31 cellular contexts compared by ENCODE assay signal in the genomic region with DNA sequence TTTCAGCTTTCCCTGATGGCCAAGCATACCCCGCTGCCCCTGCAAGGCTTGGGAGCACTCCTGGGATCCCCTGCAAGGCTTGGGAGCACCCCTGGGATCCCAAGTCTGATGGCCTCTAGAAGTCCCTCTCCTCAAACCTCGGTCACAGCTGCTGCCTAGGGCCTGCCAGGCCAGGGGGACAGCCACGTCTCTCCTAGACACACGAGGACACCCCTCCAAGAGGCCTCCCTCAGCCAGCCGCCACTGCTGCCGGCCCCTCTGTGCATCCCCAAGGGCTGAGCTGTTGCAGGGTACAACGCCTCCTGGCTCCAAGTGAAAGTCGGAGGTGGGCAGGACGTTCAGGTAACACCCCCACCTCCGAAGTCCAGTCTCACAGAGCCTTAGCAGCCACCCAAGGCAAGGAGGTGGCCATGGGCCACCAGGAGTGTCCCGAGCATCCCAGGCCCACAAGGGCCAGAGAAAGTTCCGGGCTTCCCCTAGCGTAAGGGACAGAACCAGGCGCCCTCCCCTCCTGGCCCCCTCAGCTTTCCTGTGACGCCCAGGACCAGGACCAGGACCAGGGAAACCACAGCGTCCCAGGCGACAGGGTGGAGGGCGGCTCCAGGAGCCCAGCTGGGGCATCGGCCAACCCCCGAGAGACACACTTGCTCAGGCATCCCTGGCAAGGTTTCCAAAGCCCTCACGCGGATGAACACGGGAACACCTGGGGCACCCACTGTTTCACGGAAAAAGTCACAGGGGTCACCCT. TPM values are rescaled to one million over a fixed set of nuclear protein-coding genes. Genes with fewer than 3 reads are reported as not detected.
DNase-seq lines count a peak whose midpoint lies in the region; ATAC-seq and TF ChIP-seq lines count a peak whose summit lies in the region.
"Had no signal": no experiment of that assay in that cellular context is flagged by ENCODE, and none has a peak within 500 bp of the region (broad histone marks: within the 10 kb centered on the region; RNA-seq: fewer than 3 reads in every experiment).

No MANE protein-coding gene starts in this region.

- H3K4me3 Mint-ChIP-seq in H9: no peak overlapping the region
- H3K4me3 Mint-ChIP-seq: activated B cell treated with CpG ODN at 0.5 μM for 24 hours; activated naive CD8-positive, alpha-beta T cell treated with anti-CD3 and anti-CD28 coated beads for 36 hours; CD8-positive, alpha-beta T cell; effector memory CD8-positive, alpha-beta T cell; nephron progenitor cell had no signal

- TF ChIP-seq CTCF in left ventricle myocardium inferior (IDR thresholded peaks at IDR 0.05; ENCODE audit: borderline replicate concordance): no peak
- TF ChIP-seq CTCF in RWPE1 (conservative IDR thresholded peaks at IDR 0.05; ENCODE audit: low read depth): no peak
- TF ChIP-seq CTCF in upper lobe of left lung (IDR thresholded peaks at IDR 0.05): no peak
- TF ChIP-seq CTCF in H9 (conservative IDR thresholded peaks at IDR 0.05): no peak

- no peaks in the 10 kb centered on the region for H3K79me2 ChIP-seq in H9 (ENCODE audit: insufficient read depth, low read length)

- H3K18ac ChIP-seq in H9 (ENCODE audit: insufficient read length, low read depth, low read length): no peak overlapping the region

- no peak overlapping the region for H2AFZ ChIP-seq in H9 (ENCODE audit: low read length)

- 81 to 87% methylated on average over 10 to 24 of the region's 24 CpGs for WGBS in upper lobe of left lung, 2 donors
- no CpG with 5 or more reads among the region's 24 CpGs for WGBS in H9 (ENCODE audit: extremely low coverage, insufficient read length, low lambda C conversion rate)

- H3K9me3 ChIP-seq in left ventricle myocardium inferior (replicated peaks): no peaks in the 10 kb centered on the region
- H3K9me3 ChIP-seq in upper lobe of left lung: no peaks in the 10 kb centered on the region
- no peaks in the 10 kb centered on the region for H3K9me3 ChIP-seq in H9 (ENCODE audit: control insufficient read depth, low read depth, low read length)
- H3K9me3 ChIP-seq: ovary, testis, uterus had no signal

- no peak overlapping the region for H3K4me2 ChIP-seq in H9 (ENCODE audit: insufficient read depth, insufficient read length, low read length)

- no peak overlapping the region for H3K56ac ChIP-seq in H9 (ENCODE audit: insufficient read length, low read depth, low read length)

- TF ChIP-seq EP300 in upper lobe of left lung (IDR thresholded peaks at IDR 0.05): no peak

- CTCF ChIA-PET in RWPE1 (lab: Yijun Ruan, JAX): interaction anchor here (0.8 to 1.9 kb wide), 2 partner anchors 15 to 120 kb away, joined by 3 to 8 read pairs; a partner anchor contains a TSS

- H3K4ac ChIP-seq in H9 (ENCODE audit: low read depth, low read length): no peak overlapping the region

- no peak overlapping the region for H2BK12ac ChIP-seq in H9 (ENCODE audit: insufficient read length, low read depth, low read length)

- H2BK5ac ChIP-seq in H9 (ENCODE audit: insufficient read length, low read length): no peak overlapping the region

- H4K5ac ChIP-seq in H9 (ENCODE audit: insufficient read length, low read depth, low read length): no peak overlapping the region

- H3K36me3 ChIP-seq in left ventricle myocardium inferior (no peaks in the 10 kb centered on the region), upper lobe of left lung (no peaks in the 10 kb centered on the region)
- H3K36me3 ChIP-seq: ovary, uterus had no signal

- no peak for ATAC-seq in left cardiac atrium
- peak; percentile 19 for ATAC-seq in left lobe of liver
- ATAC-seq in upper lobe of left lung (ENCODE audit: low FRiP score in 2 of 2): no peak
- ATAC-seq: CD8-positive, alpha-beta T cell; effector memory CD8-positive, alpha-beta T cell had no signal

- no peak overlapping the region for H2BK20ac ChIP-seq in H9 (ENCODE audit: low read depth, low read length, poor library complexity, severe bottlenecking)

- peaks cover 6 to 32% of the 10 kb centered on the region in 2 experiments for H3K4me1 Mint-ChIP-seq in H9
- H3K4me1 Mint-ChIP-seq: activated naive CD8-positive, alpha-beta T cell treated with anti-CD3 and anti-CD28 coated beads for 36 hours had no signal

- H2AK5ac ChIP-seq in H9 (ENCODE audit: insufficient read length, low read length): no peak overlapping the region

- H3K27me3 Mint-ChIP-seq in H9 (ENCODE audit: low read depth): peaks cover 4% of the 10 kb centered on the region
- H3K27me3 Mint-ChIP-seq: activated naive CD8-positive, alpha-beta T cell treated with anti-CD3 and anti-CD28 coated beads for 36 hours had no signal

- no peak overlapping the region for H4K8ac ChIP-seq in H9 (replicated peaks; ENCODE audit: insufficient read length, low read depth, low read length)

- H3K23ac ChIP-seq in H9 (ENCODE audit: insufficient read length, low read depth, low read length): no peak overlapping the region

- peaks cover 94% of the 10 kb centered on the region for H3K4me1 ChIP-seq in left ventricle myocardium inferior
- peaks cover 12 to 25% (median 19%) of the 10 kb centered on the region in 4 donors for H3K4me1 ChIP-seq in upper lobe of left lung
- H3K4me1 ChIP-seq in H9 (ENCODE audit: insufficient read depth, low read length): no peaks in the 10 kb centered on the region
- H3K4me1 ChIP-seq: uterus had no signal

- H3K4me3 ChIP-seq in left ventricle myocardium inferior: no peak overlapping the region
- no peak overlapping the region for H3K4me3 ChIP-seq in upper lobe of left lung
- H3K4me3 ChIP-seq: ovary, SK-N-MC, skin epidermis, testis, uterus had no signal

- H3K9me3 Mint-ChIP-seq in H9: peaks cover 3 to 8% of the 10 kb centered on the region in 2 experiments
- H3K9me3 Mint-ChIP-seq: activated naive CD8-positive, alpha-beta T cell treated with anti-CD3 and anti-CD28 coated beads for 36 hours; CD8-positive, alpha-beta T cell; effector memory CD8-positive, alpha-beta T cell had no signal

- H4K20me1 ChIP-seq in H9 (ENCODE audit: control insufficient read depth, insufficient read depth, insufficient read length): peaks cover 4% of the 10 kb centered on the region

- no peak overlapping the region for H2BK15ac ChIP-seq in H9 (ENCODE audit: low read depth, low read length)

- intact Hi-C loops in left ventricle myocardium inferior (cut with micrococcal nuclease): no loop called here
- intact Hi-C loops in left cardiac atrium (cut with DNase I): no loop called here

- DNase-seq in left ventricle myocardium inferior (no peak), left cardiac atrium (no peak), RWPE1 (ENCODE audit: low spot score) (no peak), left lobe of liver (ENCODE audit: low spot score) (no peak), upper lobe of left lung (peak; percentile 47 to 63), globus pallidus (ENCODE audit: low spot score) (no peak), H9 (no peak)
- no peak for DNase-seq in activated naive CD4-positive, alpha-beta T cell treated with Interleukin-2 at 50 U/mL for 16 hours
- DNase-seq: activated B cell treated with CpG ODN at 0.5 μM for 24 hours; activated CD4-positive, alpha-beta T cell treated with anti-CD3 and anti-CD28 coated beads, Interleukin-2, amount 50 U/mL, for 1 hour; activated effector memory CD4-positive, alpha-beta T cell treated with Interleukin-2 at 50 U/mL for 16 hours; activated naive CD8-positive, alpha-beta T cell treated with anti-CD3 and anti-CD28 coated beads for 36 hours; activated T-cell treated with anti-CD3 and anti-CD28 coated beads, Interleukin-2, amount 50 U/mL, for 1 hour; AML-193; aorta; CD8-positive, alpha-beta T cell; cortex of kidney; DMS 273 treated with DMSO at 0.1 percent for 48 hours; effector memory CD8-positive, alpha-beta T cell; HCEC 1CT; head of caudate nucleus; mammary epithelial cell; NCI-H1694; NCI-H82; nephron progenitor cell; ovary; stimulated activated naive CD4-positive, alpha-beta T cell treated with Interleukin-2 at 50 U/mL for 16 hours; testis; uterus had no signal

- H4K91ac ChIP-seq in H9 (ENCODE audit: insufficient read length, low read depth, low read length): no peak overlapping the region

- H3K9ac ChIP-seq in H9 (ENCODE audit: extremely low read depth, insufficient read length, low read length): no peak overlapping the region

- no peaks in the 10 kb centered on the region for H3K23me2 ChIP-seq in H9 (ENCODE audit: insufficient read length, low read depth, low read length, poor library complexity, severe bottlenecking)

- H3K27ac Mint-ChIP-seq in H9: no peak overlapping the region; a peak in 1 of 7 replicates
- H3K27ac Mint-ChIP-seq: activated B cell treated with CpG ODN at 0.5 μM for 24 hours; activated naive CD8-positive, alpha-beta T cell treated with anti-CD3 and anti-CD28 coated beads for 36 hours; CD8-positive, alpha-beta T cell; effector memory CD8-positive, alpha-beta T cell; nephron progenitor cell had no signal

- H3K36me3 Mint-ChIP-seq in H9 (ENCODE audit: insufficient read depth in 1 of 3, low read depth in 3 of 3): peaks cover 0 to 5% (median 0%) of the 10 kb centered on the region in 3 experiments; a peak in 5 of 7 replicates
- H3K36me3 Mint-ChIP-seq: activated naive CD8-positive, alpha-beta T cell treated with anti-CD3 and anti-CD28 coated beads for 36 hours; CD8-positive, alpha-beta T cell had no signal

- H3K27ac ChIP-seq in left ventricle myocardium inferior (replicated peaks) (peak overlapping the region; percentile 92), RWPE1 (0 out of 2 replicates have a peak overlapping the region, but pooled peaks have one; percentile 4), upper lobe of left lung (peak overlapping the region in 3 of 4 donors; percentile 5 to 72 (median 27)), H9 (ENCODE audit: insufficient read length, low read depth, low read length) (no peak overlapping the region)
- H3K27ac ChIP-seq: ovary, SK-N-MC, testis, uterus had no signal

- H3K27me3 ChIP-seq in left ventricle myocardium inferior (ENCODE audit: low read depth) (no peaks in the 10 kb centered on the region), upper lobe of left lung (no peaks in the 10 kb centered on the region), H9 (ENCODE audit: insufficient read depth, low read length) (no peaks in the 10 kb centered on the region)
- H3K27me3 ChIP-seq: ovary, testis, uterus had no signal

- H3T11ph ChIP-seq in H9 (ENCODE audit: low read length): no peak overlapping the region

- H2BK120ac ChIP-seq in H9 (ENCODE audit: low read depth, low read length, poor library complexity, severe bottlenecking): no peak overlapping the region

- no peaks in the 10 kb centered on the region for H3K79me1 ChIP-seq in H9 (ENCODE audit: insufficient read depth, low read depth, low read length, poor library complexity, severe bottlenecking)

- no peak for TF ChIP-seq POLR2A in upper lobe of left lung (IDR thresholded peaks at IDR 0.05)

- POLR2A ChIA-PET in RWPE1 (lab: Yijun Ruan, JAX; ENCODE audit: low non-redundant PET): no interaction called here

- H3K14ac ChIP-seq in H9 (ENCODE audit: insufficient read depth, low read length): no peak overlapping the region

RNA-seq across cellular contexts. Expression of a gene that starts 17.3 kb away (rescaled TPM):
- total RNA-seq in left ventricle myocardium inferior (140 TPM), left cardiac atrium (10 to 100 TPM; 53.7 to 54.1 TPM), left lobe of liver (56.5 TPM), upper lobe of left lung (100 to 1,000 TPM in 1 of 6 donors, 10 to 100 TPM in 5; 31.3 to 138 (median 48.5) TPM), H9 (2021) (30.8 and 30.9 TPM in 2 replicates)

Comparison
In these comparisons a context has a peak if more than half of its experiments do, and no peak if none do; other contexts are left out.
1. DNase-seq: peak in upper lobe of left lung (2 of 2); none in left ventricle myocardium inferior (single experiment), left cardiac atrium (single experiment), RWPE1 (single experiment), left lobe of liver (single experiment), globus pallidus (single experiment), activated naive CD4-positive, alpha-beta T cell treated with Interleukin-2 at 50 U/mL for 16 hours (single experiment) and H9 (single experiment).